11 cellular contexts compared by ENCODE assay signal in the genomic region with DNA sequence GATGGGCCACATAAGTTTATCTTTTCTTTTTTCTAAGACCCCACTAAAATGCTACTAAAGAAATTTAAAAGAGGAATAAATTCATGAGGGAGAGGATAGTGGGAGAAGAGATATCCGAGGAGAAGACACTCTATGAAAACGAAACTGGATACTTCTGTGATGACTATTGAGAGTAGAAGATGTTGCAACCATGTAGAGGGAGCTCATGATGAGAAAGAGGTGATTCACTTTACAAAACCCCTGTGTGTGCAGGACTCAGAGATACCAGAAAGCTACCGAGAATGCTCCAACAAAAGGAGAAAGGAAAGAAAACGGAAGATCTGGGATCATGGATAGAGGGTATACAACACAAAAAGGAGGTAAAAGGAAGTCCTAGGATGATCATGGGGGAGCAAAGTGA. TPM values are rescaled to one million over a fixed set of nuclear protein-coding genes. Genes with fewer than 3 reads are reported as not detected.
A peak's percentile ranks its signal among the peaks of the same experiment; 100 is the strongest.
DNase-seq lines count a peak whose midpoint lies in the region; ATAC-seq and TF ChIP-seq lines count a peak whose summit lies in the region.
"Had no signal": no experiment of that assay in that cellular context is flagged by ENCODE, and none has a peak within 500 bp of the region (broad histone marks: within the 10 kb centered on the region; RNA-seq: fewer than 3 reads in every experiment).

No MANE protein-coding gene starts in this region.

- H3K4me3 ChIP-seq in HCT116 (replicated peaks in 1 of 2; ENCODE audit: low read depth in 1 of 2, low read length in 2 of 2) (no peak overlapping the region), RWPE2 (ENCODE audit: severe bottlenecking) (no peak overlapping the region), fibroblast of villous mesenchyme (ENCODE audit: low read depth, low read length) (peak overlapping the region; percentile 40)
- H3K4me3 ChIP-seq: stomach had no signal

- in situ Hi-C loops in GM13976 (cut with MboI; ENCODE audit: low sequenced_read_pairs, unreplicated experiment) = loop anchor here (25.0 kb wide), 1 partner anchor 183 kb away; no protein-coding TSS in a partner anchor

- no peak overlapping the region for H3K9ac ChIP-seq in HCT116 (ENCODE audit: low read length)

- no peaks in the 10 kb centered on the region for H3K79me2 ChIP-seq in HCT116 (ENCODE audit: insufficient read depth, low read length)

- CTCF ChIA-PET in HCT116 (lab: Charles Lee) = interaction anchor here (1.3 kb wide), 1 partner anchor 360 kb away, joined by 3 read pairs; no protein-coding TSS in a partner anchor

- H3K27me3 ChIP-seq in HCT116 (ENCODE audit: insufficient read depth, low read length) (no peaks in the 10 kb centered on the region), RWPE2 (ENCODE audit: insufficient read depth, poor library complexity, severe bottlenecking) (no peaks in the 10 kb centered on the region)
- H3K27me3 ChIP-seq: stomach had no signal

- TF ChIP-seq POLR2A in HCT116 (IDR thresholded peaks at IDR 0.05; ENCODE audit: borderline replicate concordance, extremely low read depth, insufficient read depth, insufficient read length) = no peak

- TF ChIP-seq CTCF in HCT116 (IDR thresholded peaks at IDR 0.05 in 2 of 3, conservative IDR thresholded peaks at IDR 0.05 in 1 of 3; ENCODE audit: borderline replicate concordance in 1 of 3, insufficient read depth in 1 of 3, low read depth in 2 of 3, low read length in 2 of 3) (no peak), RWPE2 (IDR thresholded peaks at IDR 0.05; ENCODE audit: poor library complexity, severe bottlenecking) (no peak), fibroblast of villous mesenchyme (IDR thresholded peaks at IDR 0.05; ENCODE audit: insufficient read depth, low read depth, low read length) (no peak), GM13976 (IDR thresholded peaks at IDR 0.05; ENCODE audit: borderline replicate concordance, control extremely low read depth, extremely low read depth, insufficient read depth, missing control alignments) (no peak)

- H3K9me3 ChIP-seq in HCT116 (ENCODE audit: control insufficient read depth in 1 of 2, insufficient read depth in 1 of 2, low read depth in 1 of 2, low read length in 2 of 2) (no peaks in the 10 kb centered on the region), RWPE2 (ENCODE audit: severe bottlenecking) (no peaks in the 10 kb centered on the region)
- H3K9me3 ChIP-seq: stomach had no signal

- no peaks in the 10 kb centered on the region for H3K9me2 ChIP-seq in HCT116 (ENCODE audit: insufficient read depth)

- H3K36me3 ChIP-seq in HCT116 (ENCODE audit: control insufficient read depth in 1 of 2, insufficient read depth in 2 of 2, low read length in 2 of 2) = no peaks in the 10 kb centered on the region
- H3K36me3 ChIP-seq in RWPE2 (ENCODE audit: low read depth) = no peaks in the 10 kb centered on the region
- H3K36me3 ChIP-seq: stomach had no signal

- no peak overlapping the region for H3K27ac ChIP-seq in HCT116 (ENCODE audit: low read depth, low read length)
- H3K27ac ChIP-seq in RWPE2 (ENCODE audit: poor library complexity, severe bottlenecking) = peak overlapping the region; percentile 71
- H3K27ac ChIP-seq: stomach had no signal

- intact Hi-C loops in HCT116 (cut with micrococcal nuclease) = no loop called here

- ATAC-seq in HCT116 = peak; percentile 52
- ATAC-seq in RWPE2 (ENCODE audit: low read depth) = peak; percentile 100

- RAD21 ChIA-PET in HCT116 (lab: Charles Lee; ENCODE audit: low non-redundant PET in 1 of 2, low total read pairs in 2 of 2, uncharacterized antibody in 2 of 2, unreplicated experiment in 2 of 2) = no interaction called here

- POLR2A ChIA-PET in HCT116 (lab: Charles Lee) = no interaction called here

- H2AFZ ChIP-seq in HCT116 (ENCODE audit: low read depth, low read length, poor library complexity, severe bottlenecking) = peak overlapping the region; percentile 84

- DNase-seq in A172 (ENCODE audit: low spot score) (peak; percentile 90), HCT116 (ENCODE audit: low read depth, low spot score) (no peak), RWPE2 (ENCODE audit: low spot score) (no peak), fibroblast of villous mesenchyme (ENCODE audit: low read depth) (peak; percentile 94), NCI-H1694 treated with DMSO at 0.1 percent for 48 hours (lab: John Stamatoyannopoulos, UW) (no peak), C1 segment of cervical spinal cord (lab: John Stamatoyannopoulos, UW) (no peak), GM13976 (ENCODE audit: low spot score) (no peak), NCI-H774 (lab: John Stamatoyannopoulos, UW) (no peak)
- DNase-seq: activated naive CD4-positive, alpha-beta T cell treated with anti-CD3 and anti-CD28 coated beads, Interleukin-2, amount 50 U/mL, for 16 hours; CD4-positive, alpha-beta memory T cell; stomach had no signal

- TF ChIP-seq RAD21 in HCT116 (IDR thresholded peaks at IDR 0.05; ENCODE audit: low read depth) = no peak

- H3K4me2 ChIP-seq in HCT116 (ENCODE audit: low read length) = peak overlapping the region; percentile 52

- H3K4me1 ChIP-seq in HCT116 (ENCODE audit: control insufficient read depth in 1 of 2, insufficient read depth in 2 of 2, low read length in 2 of 2) (peaks cover 0 to 4% of the 10 kb centered on the region in 2 experiments; a peak in 1 of 4 replicates), RWPE2 (ENCODE audit: insufficient read depth, poor library complexity, severe bottlenecking) (peaks cover 10% of the 10 kb centered on the region)

- H4K20me1 ChIP-seq in HCT116 (ENCODE audit: insufficient read depth) = no peaks in the 10 kb centered on the region

- BruUV-seq in HCT116 (replicated peaks; lab: Mats Ljungman, UMichigan) = no TSS peak

TF ChIP-seq in HCT116, 20 proteins besides CTCF, POLR2A, EP300 and RAD21:
- TF ChIP-seq ELF1 (IDR thresholded peaks at IDR 0.05; ENCODE audit: borderline replicate concordance, low read depth) (no peak), TCF7L2 (IDR thresholded peaks at IDR 0.05; ENCODE audit: borderline replicate concordance, extremely low read depth, insufficient read depth, insufficient read length) (no peak), YY1 (IDR thresholded peaks at IDR 0.05; ENCODE audit: extremely low read depth, insufficient replicate concordance, low read depth, low read length) (no peak), FOSL1 (IDR thresholded peaks at IDR 0.05; ENCODE audit: low read depth) (peak; percentile 55; the same call in 1 of the 2 replicates), EZH2 (IDR thresholded peaks at IDR 0.05) (no peak), SRF (IDR thresholded peaks at IDR 0.05; ENCODE audit: low read depth) (no peak), REST (IDR thresholded peaks at IDR 0.05; ENCODE audit: low read depth) (no peak), CEBPB (IDR thresholded peaks at IDR 0.05; ENCODE audit: low read depth) (peak; percentile 82), EGR1 (IDR thresholded peaks at IDR 0.05; ENCODE audit: low read depth) (no peak), ZFX (IDR thresholded peaks at IDR 0.05) (no peak), CBX3 (IDR thresholded peaks at IDR 0.05; ENCODE audit: low read depth) (no peak), ATF3 (IDR thresholded peaks at IDR 0.05) (no peak), SP1 (IDR thresholded peaks at IDR 0.05; ENCODE audit: low read depth) (no peak)
- TF ChIP-seq, protein P1, sequence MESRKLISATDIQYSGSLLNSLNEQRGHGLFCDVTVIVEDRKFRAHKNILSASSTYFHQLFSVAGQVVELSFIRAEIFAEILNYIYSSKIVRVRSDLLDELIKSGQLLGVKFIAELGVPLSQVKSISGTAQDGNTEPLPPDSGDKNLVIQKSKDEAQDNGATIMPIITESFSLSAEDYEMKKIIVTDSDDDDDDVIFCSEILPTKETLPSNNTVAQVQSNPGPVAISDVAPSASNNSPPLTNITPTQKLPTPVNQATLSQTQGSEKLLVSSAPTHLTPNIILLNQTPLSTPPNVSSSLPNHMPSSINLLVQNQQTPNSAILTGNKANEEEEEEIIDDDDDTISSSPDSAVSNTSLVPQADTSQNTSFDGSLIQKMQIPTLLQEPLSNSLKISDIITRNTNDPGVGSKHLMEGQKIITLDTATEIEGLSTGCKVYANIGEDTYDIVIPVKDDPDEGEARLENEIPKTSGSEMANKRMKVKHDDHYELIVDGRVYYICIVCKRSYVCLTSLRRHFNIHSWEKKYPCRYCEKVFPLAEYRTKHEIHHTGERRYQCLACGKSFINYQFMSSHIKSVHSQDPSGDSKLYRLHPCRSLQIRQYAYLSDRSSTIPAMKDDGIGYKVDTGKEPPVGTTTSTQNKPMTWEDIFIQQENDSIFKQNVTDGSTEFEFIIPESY (IDR thresholded peaks at IDR 0.05; ENCODE audit: extremely low read depth, insufficient replicate concordance, low read length) = no peak

RNA-seq across cellular contexts. Expression of gene SLC38A11, which starts 34.9 kb away (rescaled TPM):
- not detected in 2 replicates for total RNA-seq in A172 (2014; rRNA removed; shearing (Covaris generic))
- not detected for total RNA-seq in HCT116 (2021; ENCODE audit: unreplicated experiment)
- polyA plus RNA-seq in HCT116 (2012) = not detected in 2 replicates
- total RNA-seq in fibroblast of villous mesenchyme = under 0.01 TPM in 1 of 2 replicates, not detected in the other
- total RNA-seq: CD4-positive, alpha-beta memory T cell had no signal
- polyA plus RNA-seq: CD4-positive, alpha-beta memory T cell had no signal

Comparison
In these comparisons a context has a peak if more than half of its experiments do, and no peak if none do; other contexts are left out.
1. DNase-seq: peak in A172 (single experiment) and fibroblast of villous mesenchyme (single experiment); none in HCT116 (single experiment), RWPE2 (single experiment), NCI-H1694 treated with DMSO at 0.1 percent for 48 hours (single experiment), C1 segment of cervical spinal cord (0 of 14), GM13976 (single experiment) and NCI-H774 (single experiment).